ENCODE assay signal across 15 cellular contexts in the genomic region with DNA sequence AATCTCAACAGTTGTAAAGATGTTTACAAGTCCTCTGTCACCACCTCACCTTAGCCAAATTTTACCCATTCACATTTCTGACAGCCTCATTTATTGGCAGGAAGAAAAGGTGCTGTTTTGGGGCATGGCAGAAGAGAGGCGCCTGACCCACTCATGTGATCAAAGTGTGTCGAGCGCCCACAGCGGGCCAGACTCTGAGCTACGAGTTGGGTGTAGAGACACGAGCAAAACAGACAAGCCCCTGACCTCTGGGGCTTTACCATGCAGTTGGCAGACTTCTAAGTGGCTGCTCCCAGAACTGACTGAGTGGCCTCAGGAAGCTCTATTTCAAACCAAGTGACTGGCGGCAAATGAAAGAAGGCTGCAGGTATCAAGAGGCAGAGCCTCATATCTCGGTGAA.
A peak's percentile ranks its signal among the peaks of the same experiment; 100 is the strongest.
DNase-seq lines count a peak whose midpoint lies in the region; ATAC-seq, FAIRE-seq and TF ChIP-seq lines count a peak whose summit lies in the region.
"Had no signal": no experiment of that assay in that cellular context is flagged by ENCODE, and none has a peak within 500 bp of the region (broad histone marks: within the 10 kb centered on the region; RNA-seq: fewer than 3 reads in every experiment).

No MANE protein-coding gene starts in this region.

- no peak for TF ChIP-seq POLR2A in H54 (IDR thresholded peaks at IDR 0.05; ENCODE audit: low read depth, low read length)

- ATAC-seq in activated CD8-positive, alpha-beta memory T cell treated with anti-CD3 and anti-CD28 coated beads, Interleukin-2, amount 10 ng/mL, durations not matched to agents 7 days and 5 days = no peak
- ATAC-seq in T-helper 17 cell = peak; percentile 23
- peak; percentile 83 for ATAC-seq in left ventricle myocardium superior
- no peak for ATAC-seq in GM21717 (IDR thresholded peaks at IDR 0.05; ENCODE audit: unreplicated experiment)

- peak overlapping the region; percentile 8 for H3K27ac ChIP-seq in thymus (ENCODE audit: low read depth)
- H3K27ac ChIP-seq: testis had no signal

- DNase-seq in activated CD8-positive, alpha-beta memory T cell treated with anti-CD3 and anti-CD28 coated beads, Interleukin-2, amount 10 ng/mL, durations not matched to agents 7 days and 5 days = peak; percentile 56
- DNase-seq in activated CD8-positive, alpha-beta memory T cell treated with anti-CD3 and anti-CD28 coated beads for 24 hours = no peak
- DNase-seq in T-helper 17 cell (no peak), left ventricle myocardium superior (peak; percentile 74), H54 (ENCODE audit: insufficient read length, low spot score) (no peak), ureter (ENCODE audit: low spot score) (no peak)
- DNase-seq: activated CD8-positive, alpha-beta memory T cell treated with anti-CD3 and anti-CD28 coated beads, Interleukin-2, amount 50 U/mL, for 4 hours; NCI-H1436 treated with DMSO at 0.1 percent for 48 hours; NCI-H526 treated with DMSO at 0.1 percent for 48 hours; SIG-M5; stimulated activated CD4-positive, alpha-beta T cell treated with anti-CD3 and anti-CD28 coated beads, Interleukin-12 subunit alpha, Interleukin-12 subunit beta, amount 100 ng/mL, for 4 hours; testis had no signal

- H3K27me3 Mint-ChIP-seq in activated CD8-positive, alpha-beta memory T cell treated with anti-CD3 and anti-CD28 coated beads, Interleukin-2, amount 10 ng/mL, durations not matched to agents 7 days and 5 days = no peaks in the 10 kb centered on the region
- H3K27me3 Mint-ChIP-seq in T-helper 17 cell = peaks cover 20% of the 10 kb centered on the region

- H3K9me3 Mint-ChIP-seq in activated CD8-positive, alpha-beta memory T cell treated with anti-CD3 and anti-CD28 coated beads, Interleukin-2, amount 10 ng/mL, durations not matched to agents 7 days and 5 days (ENCODE audit: low read depth) = no peaks in the 10 kb centered on the region

- H3K4me1 ChIP-seq in thymus (ENCODE audit: control insufficient read depth, insufficient read depth, low read length) = peaks cover 2% of the 10 kb centered on the region

- peaks cover 49% of the 10 kb centered on the region for H3K4me1 Mint-ChIP-seq in activated CD8-positive, alpha-beta memory T cell treated with anti-CD3 and anti-CD28 coated beads, Interleukin-2, amount 10 ng/mL, durations not matched to agents 7 days and 5 days
- peaks cover 20% of the 10 kb centered on the region for H3K4me1 Mint-ChIP-seq in T-helper 17 cell

- H3K27ac Mint-ChIP-seq in activated CD8-positive, alpha-beta memory T cell treated with anti-CD3 and anti-CD28 coated beads, Interleukin-2, amount 10 ng/mL, durations not matched to agents 7 days and 5 days = peak overlapping the region; percentile 97
- H3K27ac Mint-ChIP-seq in T-helper 17 cell = peak overlapping the region; percentile 32

- H3K27me3 ChIP-seq in thymus (ENCODE audit: control insufficient read depth, insufficient read depth) = no peaks in the 10 kb centered on the region
- H3K27me3 ChIP-seq: testis had no signal

- H3K4me3 ChIP-seq in thymus (ENCODE audit: low read length) = no peak overlapping the region
- H3K4me3 ChIP-seq: testis had no signal

- H3K36me3 ChIP-seq in thymus (ENCODE audit: control insufficient read depth, insufficient read depth) = no peaks in the 10 kb centered on the region

- H3K9me3 ChIP-seq in T-helper 17 cell (ENCODE audit: control insufficient read depth, low read length, poor library complexity, severe bottlenecking) (no peaks in the 10 kb centered on the region), thymus (ENCODE audit: control insufficient read depth) (no peaks in the 10 kb centered on the region)
- H3K9me3 ChIP-seq: testis had no signal

- 85% methylated on average over 8 of the region's 8 CpGs for WGBS in thymus

- peaks cover 7% of the 10 kb centered on the region for H3K36me3 Mint-ChIP-seq in activated CD8-positive, alpha-beta memory T cell treated with anti-CD3 and anti-CD28 coated beads, Interleukin-2, amount 10 ng/mL, durations not matched to agents 7 days and 5 days
- H3K36me3 Mint-ChIP-seq in T-helper 17 cell (ENCODE audit: low read depth) = peaks cover 6% of the 10 kb centered on the region

- CTCF ChIA-PET in activated CD8-positive, alpha-beta memory T cell treated with anti-CD3 and anti-CD28 coated beads, Interleukin-2, amount 10 ng/mL, durations not matched to agents 7 days and 5 days (lab: Charles Lee) = interaction anchor here (1.0 to 4.8 kb wide), 15 partner anchors 9 to 543 kb away, joined by 4 to 28 read pairs (median 9); a partner anchor contains a TSS

- no peak for FAIRE-seq in H54 (lab: Jason Lieb, UNC)
- FAIRE-seq: colon had no signal

- no peak overlapping the region for H3K4me3 Mint-ChIP-seq in activated CD8-positive, alpha-beta memory T cell treated with anti-CD3 and anti-CD28 coated beads, Interleukin-2, amount 10 ng/mL, durations not matched to agents 7 days and 5 days
- H3K4me3 Mint-ChIP-seq in T-helper 17 cell = peak overlapping the region; percentile 33

- intact Hi-C loops in left ventricle myocardium superior (cut with micrococcal nuclease) = loop anchor here (5.0 kb wide), 1 partner anchor 165 kb away; a partner anchor contains a TSS

Comparison
In these comparisons a context has a peak if more than half of its experiments do, and no peak if none do; other contexts are left out.
1. DNase-seq: peak in activated CD8-positive, alpha-beta memory T cell treated with anti-CD3 and anti-CD28 coated beads, Interleukin-2, amount 10 ng/mL, durations not matched to agents 7 days and 5 days (single experiment) and left ventricle myocardium superior (single experiment); none in activated CD8-positive, alpha-beta memory T cell treated with anti-CD3 and anti-CD28 coated beads for 24 hours (single experiment), T-helper 17 cell (0 of 3), H54 (single experiment) and ureter (single experiment).
2. ATAC-seq: peak in T-helper 17 cell (single experiment) and left ventricle myocardium superior (single experiment); none in activated CD8-positive, alpha-beta memory T cell treated with anti-CD3 and anti-CD28 coated beads, Interleukin-2, amount 10 ng/mL, durations not matched to agents 7 days and 5 days (single experiment) and GM21717 (single experiment).